Comparison of ENCODE assay signal across 22 cellular contexts in the genomic region with DNA sequence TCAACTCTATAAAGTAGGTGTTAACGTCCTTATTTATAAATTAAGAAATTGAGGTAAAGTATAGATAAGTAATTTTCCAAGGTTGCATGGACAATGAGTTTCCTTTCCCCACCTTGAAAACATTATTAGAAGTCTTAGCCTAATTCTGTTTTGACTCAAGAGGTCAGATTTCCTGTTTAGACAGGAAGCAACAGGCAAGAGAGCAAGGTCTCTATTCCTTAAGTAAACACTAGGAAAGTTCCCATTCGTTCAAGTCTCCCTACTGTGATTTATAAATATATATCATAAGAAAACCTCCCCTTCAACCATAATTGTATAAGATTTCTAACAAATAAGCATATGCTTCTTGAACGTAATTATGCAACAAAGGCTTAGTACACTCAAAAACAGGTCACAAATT. TPM values are rescaled to one million over a fixed set of nuclear protein-coding genes. Genes with fewer than 3 reads are reported as not detected.
DNase-seq lines count a peak whose midpoint lies in the region; ATAC-seq and TF ChIP-seq lines count a peak whose summit lies in the region.
"Had no signal": no experiment of that assay in that cellular context is flagged by ENCODE, and none has a peak within 500 bp of the region (broad histone marks: within the 10 kb centered on the region; RNA-seq: fewer than 3 reads in every experiment).

No MANE protein-coding gene starts in this region.

- H3K27ac ChIP-seq in SU-DHL-6 (ENCODE audit: low read depth, low read length) (peak overlapping the region; percentile 2; the same call in 1 of the 2 replicates), liver (ENCODE audit: low read depth in 1 of 2, low read length in 2 of 2) (no peak overlapping the region)
- H3K27ac ChIP-seq: A549; BLaER1 treated with 17β-estradiol and CSF1 and Interleukin-3, amounts not matched to agents 10 nM and 100 nM; PC-9; SJCRH30 had no signal

- no peak overlapping the region for H3K4me3 ChIP-seq in SU-DHL-6 (ENCODE audit: insufficient read depth, low read length, poor library complexity, severe bottlenecking)
- H3K4me3 ChIP-seq in liver (ENCODE audit: low read depth in 1 of 3, low read length in 3 of 3): no peak overlapping the region
- H3K4me3 ChIP-seq: A549, GM12878, PC-9, SJCRH30 had no signal

- H3F3A ChIP-seq in SU-DHL-6 (ENCODE audit: insufficient read depth): peaks cover 24% of the 10 kb centered on the region

- H3K36me3 Mint-ChIP-seq in osteocyte (ENCODE audit: unreplicated experiment): peaks cover 26% of the 10 kb centered on the region

- no peak overlapping the region for H3K4me3 Mint-ChIP-seq in osteocyte (ENCODE audit: unreplicated experiment)
- H3K4me3 Mint-ChIP-seq: CD8-positive, alpha-beta T cell had no signal

- TF ChIP-seq CTCF in SU-DHL-6 (IDR thresholded peaks at IDR 0.05; ENCODE audit: insufficient read depth, low read length, poor library complexity, severe bottlenecking): no peak
- TF ChIP-seq CTCF in liver (IDR thresholded peaks at IDR 0.05; ENCODE audit: low read depth, low read length, missing input control): no peak
- TF ChIP-seq CTCF in osteocyte (IDR thresholded peaks at IDR 0.05): no peak

- TF ChIP-seq RAD21 in liver (IDR thresholded peaks at IDR 0.05): no peak

- no peak overlapping the region for H2AFZ ChIP-seq in SU-DHL-6 (ENCODE audit: low read depth, low read length, severe bottlenecking)
- H2AFZ ChIP-seq: PC-9 had no signal

- DNase-seq in dermis blood vessel endothelial cell: peak; percentile 43
- DNase-seq in osteocyte (ENCODE audit: extremely low spot score, unreplicated experiment): no peak
- no peak for DNase-seq in NCI-H446 treated with DMSO at 0.1 percent for 48 hours (lab: John Stamatoyannopoulos, UW)
- DNase-seq: AML-193; Caco-2; CD8-positive, alpha-beta T cell; GDM1; KBM-7; NCI-H2029; NCI-H526 treated with DMSO at 0.1 percent for 48 hours; PC-9; SJCRH30 had no signal

- H3K9me3 ChIP-seq in SU-DHL-6 (ENCODE audit: insufficient read depth, low read length) (peaks cover 22% of the 10 kb centered on the region), liver (ENCODE audit: control insufficient read depth in 4 of 4, low read length in 3 of 4) (peaks cover 0 to 3% (median 0%) of the 10 kb centered on the region in 4 donors)
- H3K9me3 ChIP-seq: A549, Caco-2, SJCRH30 had no signal

- peak overlapping the region; percentile 47 for H3K27ac Mint-ChIP-seq in osteocyte (ENCODE audit: unreplicated experiment)

- no peaks in the 10 kb centered on the region for H4K20me1 ChIP-seq in SU-DHL-6 (ENCODE audit: low read depth, low read length)

- H3K36me3 ChIP-seq in SU-DHL-6 (ENCODE audit: low read length): peaks cover 11% of the 10 kb centered on the region; the same call in 1 of the 2 replicates
- H3K36me3 ChIP-seq in liver (ENCODE audit: control insufficient read depth in 4 of 4, insufficient read depth in 3 of 4, low read depth in 1 of 4, low read length in 3 of 4): peaks cover 0 to 8% (median 2%) of the 10 kb centered on the region in 4 donors

- peaks cover 0 to 5% (median 0%) of the 10 kb centered on the region in 4 donors for H3K4me1 ChIP-seq in liver (ENCODE audit: control insufficient read depth in 4 of 4, insufficient read depth in 4 of 4, low read length in 3 of 4)
- H3K4me1 ChIP-seq: A549, Caco-2, SJCRH30 had no signal

- ATAC-seq in GM18519 (IDR thresholded peaks at IDR 0.05; ENCODE audit: low FRiP score, unreplicated experiment) (no peak), HG02973 (IDR thresholded peaks at IDR 0.05; ENCODE audit: unreplicated experiment) (no peak), GM21390 (IDR thresholded peaks at IDR 0.05; ENCODE audit: unreplicated experiment) (no peak)
- ATAC-seq: A549; CD8-positive, alpha-beta T cell; GM12878; Right ventricle myocardium inferior; SK-N-SH treated with all-trans-retinoic acid at 6 μM for 48 hours had no signal

- WGBS in liver: 64% methylated on average over 3 of the region's 3 CpGs

- H3K4me1 Mint-ChIP-seq in osteocyte (ENCODE audit: unreplicated experiment): peaks cover 17% of the 10 kb centered on the region

- peaks cover 52% of the 10 kb centered on the region for H3K79me2 ChIP-seq in SU-DHL-6 (ENCODE audit: insufficient read depth, low read length)

- H3K9me3 Mint-ChIP-seq in osteocyte (ENCODE audit: unreplicated experiment): no peaks in the 10 kb centered on the region
- H3K9me3 Mint-ChIP-seq: CD8-positive, alpha-beta T cell had no signal

- H3K4me2 ChIP-seq in SU-DHL-6 (ENCODE audit: low read depth, low read length, poor library complexity, severe bottlenecking): no peak overlapping the region
- H3K4me2 ChIP-seq: A549; BLaER1 treated with 17β-estradiol and CSF1 and Interleukin-3, amounts not matched to agents 10 nM and 100 nM; PC-9 had no signal

- H3K27me3 ChIP-seq in SU-DHL-6 (ENCODE audit: low read length) (no peaks in the 10 kb centered on the region), liver (ENCODE audit: control insufficient read depth in 4 of 4, insufficient read depth in 4 of 4, low read length in 3 of 4) (no peaks in the 10 kb centered on the region)
- H3K27me3 ChIP-seq: BLaER1 treated with 17β-estradiol and CSF1 and Interleukin-3, amounts not matched to agents 10 nM and 100 nM; SJCRH30 had no signal

- H3K9me2 ChIP-seq in SU-DHL-6 (replicated peaks; ENCODE audit: insufficient read depth, low read length): no peaks in the 10 kb centered on the region

- H3K27me3 Mint-ChIP-seq in osteocyte (ENCODE audit: unreplicated experiment): no peaks in the 10 kb centered on the region

- H3K9ac ChIP-seq in SU-DHL-6 (ENCODE audit: low read length): no peak overlapping the region
- H3K9ac ChIP-seq in liver (ENCODE audit: low read depth in 1 of 2, low read length in 2 of 2): no peak overlapping the region
- H3K9ac ChIP-seq: BLaER1 treated with 17β-estradiol and CSF1 and Interleukin-3, amounts not matched to agents 10 nM and 100 nM had no signal

TF ChIP-seq in liver, 16 proteins besides CTCF, POLR2A, EP300 and RAD21:
- TF ChIP-seq NR2F2 (IDR thresholded peaks at IDR 0.05) (peak; percentile 80), HNF4G (IDR thresholded peaks at IDR 0.05) (no peak)

RNA-seq across cellular contexts. Expression of a gene that starts 40.3 kb away (rescaled TPM):
- 51.9 and 67.7 TPM in 2 replicates for total RNA-seq in dermis blood vessel endothelial cell
- 10 to 100 TPM; 31.3 to 50.0 TPM for total RNA-seq in liver
- polyA plus RNA-seq in liver: 10 to 100 TPM in 1 of 2 donors, 1 to 10 TPM in 1; 7.5 to 12.6 TPM
- 59.9 and 62.4 TPM in 2 replicates for total RNA-seq in osteocyte
